In the genomic region with DNA sequence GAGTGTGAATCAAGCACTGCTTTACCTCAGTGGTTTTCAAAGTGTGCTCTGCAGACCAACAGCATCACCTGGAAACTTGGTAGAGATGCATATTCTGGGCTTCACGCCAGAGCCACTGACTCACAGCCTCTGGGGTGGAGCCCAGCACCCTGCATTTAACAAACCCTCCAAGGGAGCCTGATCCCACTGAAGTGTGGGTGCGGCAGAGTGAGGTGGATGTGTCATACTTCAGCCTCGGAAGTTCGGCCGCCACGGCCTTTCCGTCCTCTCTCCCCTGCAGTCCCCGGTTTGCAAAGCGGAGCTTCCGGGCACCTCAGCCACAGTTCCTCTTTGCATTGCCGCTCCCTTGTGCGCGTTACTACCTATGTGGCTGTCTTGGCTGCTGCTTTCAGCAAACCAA, we compare ENCODE assay signal across 8 cellular contexts. TPM values are rescaled to one million over a fixed set of nuclear protein-coding genes. Genes with fewer than 3 reads are reported as not detected.
DNase-seq lines count a peak whose midpoint lies in the region; ATAC-seq and TF ChIP-seq lines count a peak whose summit lies in the region.

No MANE protein-coding gene starts in this region.

- no CpG with 5 or more reads among the region's 13 CpGs for WGBS in H9 (ENCODE audit: extremely low coverage, insufficient read length, low lambda C conversion rate)

- no peaks in the 10 kb centered on the region; a peak in 1 of 4 replicates for H3K4me1 Mint-ChIP-seq in H9
- no peaks in the 10 kb centered on the region for H3K4me1 Mint-ChIP-seq in activated T-cell treated with anti-CD3 and anti-CD28 coated beads, Interleukin-2, amount 50 U/mL, for 72 hours (ENCODE audit: low read depth)
- peaks cover 9% of the 10 kb centered on the region for H3K4me1 Mint-ChIP-seq in Caco-2 (ENCODE audit: low read depth, unreplicated experiment)

- no peaks in the 10 kb centered on the region; the same call in 1 of the 2 replicates for H3K79me2 ChIP-seq in H9 (ENCODE audit: insufficient read depth, low read length)

- H3K4me1 ChIP-seq in H9 (ENCODE audit: insufficient read depth, low read length) (no peaks in the 10 kb centered on the region; the same call in 1 of the 2 replicates), Caco-2 (peaks cover 10% of the 10 kb centered on the region)

- CTCF ChIA-PET in Caco-2 (lab: Charles Lee): interaction anchor here (1.1 to 2.0 kb wide), 3 partner anchors 32 to 1159 kb away, joined by 4 to 16 read pairs (median 7); a partner anchor contains a TSS

- no TSS peak for BruUV-seq in Caco-2 (replicated peaks; lab: Mats Ljungman, UMichigan)

- no peak overlapping the region for H2BK12ac ChIP-seq in H9 (ENCODE audit: insufficient read length, low read depth, low read length)

- no peak overlapping the region for H3K23ac ChIP-seq in H9 (ENCODE audit: insufficient read length, low read depth, low read length)

- H3K18ac ChIP-seq in H9 (ENCODE audit: insufficient read length, low read depth, low read length): no peak overlapping the region

- H3K4ac ChIP-seq in H9 (ENCODE audit: low read depth, low read length): no peak overlapping the region

- no peak overlapping the region for H4K91ac ChIP-seq in H9 (ENCODE audit: insufficient read length, low read depth, low read length)

- H3K79me1 ChIP-seq in H9 (ENCODE audit: insufficient read depth, low read depth, low read length, poor library complexity, severe bottlenecking): no peaks in the 10 kb centered on the region

- no peak overlapping the region for H3K4me3 Mint-ChIP-seq in H9
- no peak overlapping the region for H3K4me3 Mint-ChIP-seq in activated T-cell treated with anti-CD3 and anti-CD28 coated beads, Interleukin-2, amount 50 U/mL, for 72 hours
- no peak overlapping the region for H3K4me3 Mint-ChIP-seq in Caco-2 (ENCODE audit: unreplicated experiment)

- in situ Hi-C loops in GM13976 (cut with MboI; ENCODE audit: low sequenced_read_pairs, unreplicated experiment): loop anchor here (25.0 kb wide), 2 partner anchors 650 to 1150 kb away; no protein-coding TSS in a partner anchor

- H3K27ac Mint-ChIP-seq in H9 (no peak overlapping the region), Caco-2 (ENCODE audit: unreplicated experiment) (no peak overlapping the region)
- H3K27ac Mint-ChIP-seq in activated T-cell treated with anti-CD3 and anti-CD28 coated beads, Interleukin-2, amount 50 U/mL, for 72 hours: no peak overlapping the region

- H2BK5ac ChIP-seq in H9 (ENCODE audit: insufficient read length, low read length): no peak overlapping the region

- no peak overlapping the region for H3T11ph ChIP-seq in H9 (ENCODE audit: low read length)

- POLR2A ChIA-PET in Caco-2 (lab: Charles Lee): no interaction called here

- no peak overlapping the region for H3K4me3 ChIP-seq in Caco-2 (ENCODE audit: low read depth, low read length)

- no peak overlapping the region for H2BK15ac ChIP-seq in H9 (ENCODE audit: low read depth, low read length)

- H3K36me3 ChIP-seq in Caco-2 (ENCODE audit: control insufficient read depth, insufficient read depth, low read length): no peaks in the 10 kb centered on the region

- no peak overlapping the region for H3K56ac ChIP-seq in H9 (ENCODE audit: insufficient read length, low read depth, low read length)

- H3K4me2 ChIP-seq in H9 (ENCODE audit: insufficient read depth, insufficient read length, low read length): no peak overlapping the region

- no peak overlapping the region for H3K27ac ChIP-seq in H9 (ENCODE audit: insufficient read length, low read depth, low read length)

- H4K20me1 ChIP-seq in H9 (ENCODE audit: control insufficient read depth, insufficient read depth, insufficient read length): no peaks in the 10 kb centered on the region

- H3K9me3 Mint-ChIP-seq in H9 (peaks cover under 1 to 1% of the 10 kb centered on the region in 2 experiments; a peak in 4 of 5 replicates), Caco-2 (ENCODE audit: unreplicated experiment) (no peaks in the 10 kb centered on the region)
- no peaks in the 10 kb centered on the region for H3K9me3 Mint-ChIP-seq in activated T-cell treated with anti-CD3 and anti-CD28 coated beads, Interleukin-2, amount 50 U/mL, for 72 hours

- H3K27me3 ChIP-seq in H9 (ENCODE audit: insufficient read depth, low read length): no peaks in the 10 kb centered on the region
- H3K27me3 ChIP-seq in Caco-2 (replicated peaks; ENCODE audit: control insufficient read depth, insufficient read depth, low read length): no peaks in the 10 kb centered on the region

- no peak overlapping the region for H2BK20ac ChIP-seq in H9 (ENCODE audit: low read depth, low read length, poor library complexity, severe bottlenecking)

- H4K8ac ChIP-seq in H9 (replicated peaks; ENCODE audit: insufficient read length, low read depth, low read length): no peak overlapping the region

- peak; percentile 79 to 82 for ATAC-seq in activated T-cell treated with anti-CD3 and anti-CD28 coated beads, Interleukin-2, amount 50 U/mL, for 72 hours (replicated peaks in 1 of 2)

- H3K27me3 Mint-ChIP-seq in H9 (ENCODE audit: low read depth): no peaks in the 10 kb centered on the region; the same call in none of the 2 replicates
- no peaks in the 10 kb centered on the region for H3K27me3 Mint-ChIP-seq in activated T-cell treated with anti-CD3 and anti-CD28 coated beads, Interleukin-2, amount 50 U/mL, for 72 hours (ENCODE audit: low read depth)
- no peaks in the 10 kb centered on the region for H3K27me3 Mint-ChIP-seq in Caco-2 (ENCODE audit: insufficient read depth, unreplicated experiment)

- no peaks in the 10 kb centered on the region for H3K23me2 ChIP-seq in H9 (ENCODE audit: insufficient read length, low read depth, low read length, poor library complexity, severe bottlenecking)

- H4K5ac ChIP-seq in H9 (ENCODE audit: insufficient read length, low read depth, low read length): peak overlapping the region; percentile 30

- no peak overlapping the region for H3K14ac ChIP-seq in H9 (ENCODE audit: insufficient read depth, low read length)

- no peak overlapping the region for H2AFZ ChIP-seq in H9 (ENCODE audit: low read length)

- H3K9me3 ChIP-seq in H9 (ENCODE audit: control insufficient read depth, low read depth, low read length): peaks cover 1% of the 10 kb centered on the region
- no peaks in the 10 kb centered on the region for H3K9me3 ChIP-seq in Caco-2

- intact Hi-C loops in Caco-2 (cut with micrococcal nuclease; ENCODE audit: unreplicated experiment): loop anchor here (10.0 kb wide), 1 partner anchor 208 kb away; no protein-coding TSS in a partner anchor

- no peak for DNase-seq in H9
- DNase-seq in NCI-H345 treated with DMSO at 0.1 percent for 48 hours (lab: John Stamatoyannopoulos, UW; ENCODE audit: unreplicated experiment): peak; percentile 62
- DNase-seq in activated T-cell treated with anti-CD3 and anti-CD28 coated beads, Interleukin-2, amount 50 U/mL, for 72 hours: peak; percentile 36 to 39
- DNase-seq in lung microvascular endothelial cell (ENCODE audit: low read depth in 2 of 2): peak; percentile 3 to 68
- no peak for DNase-seq in NCI-H146 (lab: John Stamatoyannopoulos, UW)
- no peak for DNase-seq in GM13976 (ENCODE audit: low spot score)
- DNase-seq in Caco-2: no peak
- DNase-seq in OCI-M2 (lab: John Stamatoyannopoulos, UW; ENCODE audit: unreplicated experiment): no peak

- no peak overlapping the region for H2BK120ac ChIP-seq in H9 (ENCODE audit: low read depth, low read length, poor library complexity, severe bottlenecking)

- no peak overlapping the region for H3K9ac ChIP-seq in H9 (ENCODE audit: extremely low read depth, insufficient read length, low read length)

- H2AK5ac ChIP-seq in H9 (ENCODE audit: insufficient read length, low read length): no peak overlapping the region

- TF ChIP-seq CTCF in H9 (conservative IDR thresholded peaks at IDR 0.05): no peak
- TF ChIP-seq CTCF in GM13976 (IDR thresholded peaks at IDR 0.05; ENCODE audit: borderline replicate concordance, control extremely low read depth, extremely low read depth, insufficient read depth, missing control alignments): no peak
- TF ChIP-seq CTCF in Caco-2 (IDR thresholded peaks at IDR 0.05; ENCODE audit: insufficient read depth in 1 of 2, low read depth in 1 of 2, low read length in 1 of 2, severe bottlenecking in 1 of 2, unreplicated experiment in 1 of 2): no peak

- peaks cover 0 to under 1% (median 0%) of the 10 kb centered on the region in 3 experiments; a peak in 1 of 7 replicates for H3K36me3 Mint-ChIP-seq in H9 (ENCODE audit: insufficient read depth in 1 of 3, low read depth in 3 of 3)
- H3K36me3 Mint-ChIP-seq in activated T-cell treated with anti-CD3 and anti-CD28 coated beads, Interleukin-2, amount 50 U/mL, for 72 hours (ENCODE audit: insufficient read depth in 2 of 2): no peaks in the 10 kb centered on the region
- H3K36me3 Mint-ChIP-seq in Caco-2 (ENCODE audit: insufficient read depth, unreplicated experiment): no peaks in the 10 kb centered on the region

RNA-seq across cellular contexts. Expression of a gene that starts 33.3 kb away (rescaled TPM):
- total RNA-seq in H9 (2021): 38.2 and 38.4 TPM in 2 replicates
- 10 to 100 TPM; 25.7 to 29.2 TPM for total RNA-seq in activated T-cell treated with anti-CD3 and anti-CD28 coated beads, Interleukin-2, amount 50 U/mL, for 72 hours
- 25.1 and 29.8 TPM in 2 replicates for total RNA-seq in lung microvascular endothelial cell
- 43.1 and 47.6 TPM in 2 replicates for total RNA-seq in Caco-2 (2022)

RNA-seq across cellular contexts. Expression of a gene that starts 33.6 kb away (rescaled TPM):
- total RNA-seq in H9 (2021): 0.20 and 0.22 TPM in 2 replicates
- total RNA-seq in activated T-cell treated with anti-CD3 and anti-CD28 coated beads, Interleukin-2, amount 50 U/mL, for 72 hours: under 1 TPM; 0.46 to 0.67 TPM
- total RNA-seq in lung microvascular endothelial cell: not detected in 2 replicates
- total RNA-seq in Caco-2 (2022): 1.0 and 1.1 TPM in 2 replicates

Comparison
In these comparisons a context has a peak if more than half of its experiments do, and no peak if none do; other contexts are left out.
1. DNase-seq: peak in NCI-H345 treated with DMSO at 0.1 percent for 48 hours (single experiment), activated T-cell treated with anti-CD3 and anti-CD28 coated beads, Interleukin-2, amount 50 U/mL, for 72 hours (2 of 2) and lung microvascular endothelial cell (2 of 2); none in H9 (single experiment), NCI-H146 (single experiment), GM13976 (single experiment), Caco-2 (0 of 2) and OCI-M2 (single experiment).